In genomic region chr1:107787299-107787698, GRCh38 we compare ENCODE assay signal across 11 cellular contexts.
DNase-seq lines count a peak whose midpoint lies in the region; ATAC-seq and TF ChIP-seq lines count a peak whose summit lies in the region.
"Had no signal": no experiment of that assay in that cellular context is flagged by ENCODE, and none has a peak within 500 bp of the region (broad histone marks: within the 10 kb centered on the region; RNA-seq: fewer than 3 reads in every experiment).

No MANE protein-coding gene starts in this region.

- no peaks in the 10 kb centered on the region for H3K9me3 Mint-ChIP-seq in naive B cell

- H3K36me3 Mint-ChIP-seq in naive B cell, result no peaks in the 10 kb centered on the region

- H3K27me3 ChIP-seq in WERI-Rb-1 (ENCODE audit: insufficient read depth, low read depth, severe bottlenecking), result no peaks in the 10 kb centered on the region

- TF ChIP-seq CTCF in WERI-Rb-1 (IDR thresholded peaks at IDR 0.05; ENCODE audit: low read depth, low read length), result peak; percentile 62

- no peak overlapping the region for H3K27ac ChIP-seq in WERI-Rb-1
- H3K27ac ChIP-seq: psoas muscle had no signal

- no peaks in the 10 kb centered on the region for H3K9me3 ChIP-seq in WERI-Rb-1 (ENCODE audit: severe bottlenecking)
- H3K9me3 ChIP-seq: psoas muscle had no signal

- H3K4me3 Mint-ChIP-seq in naive B cell, result peak overlapping the region; percentile 37 to 86 (median 82)

- CTCF ChIA-PET in HEK293T (lab: Yijun Ruan, JAX), result interaction anchor here (1.5 kb wide), 1 partner anchor 8 kb away, joined by 3 read pairs; no protein-coding TSS in a partner anchor

- peak; percentile 34 to 41 for ATAC-seq in naive B cell (ENCODE audit: low read depth in 2 of 2)
- ATAC-seq: psoas muscle had no signal

- POLR2A ChIA-PET in HEK293T (lab: Yijun Ruan, JAX), result no interaction called here

- no peaks in the 10 kb centered on the region for H3K36me3 ChIP-seq in WERI-Rb-1

- peak overlapping the region; percentile 77 to 95 (median 94) for H3K27ac Mint-ChIP-seq in naive B cell

- DNase-seq in NCI-H1092 treated with DMSO at 0.1 percent for 48 hours (lab: John Stamatoyannopoulos, UW) (peak; percentile 53), NCI-H1092 (lab: John Stamatoyannopoulos, UW) (no peak), KBM-7 (peak; percentile 57), WERI-Rb-1 (peak; percentile 35), naive B cell (peak; percentile 24), MV-4-11 (lab: John Stamatoyannopoulos, UW) (no peak), NCI-H2081 treated with DMSO at 0.1 percent for 48 hours (lab: John Stamatoyannopoulos, UW) (no peak), HEK293T (ENCODE audit: extremely low spot score) (no peak)
- DNase-seq: NCI-H1436 treated with DMSO at 0.1 percent for 48 hours, psoas muscle, substantia nigra had no signal

- no peak overlapping the region for H3K4me3 ChIP-seq in WERI-Rb-1 (ENCODE audit: low read depth, low read length)
- H3K4me3 ChIP-seq: psoas muscle had no signal

- no peaks in the 10 kb centered on the region for H3K27me3 Mint-ChIP-seq in naive B cell

- in situ Hi-C loops in KBM-7 (cut with MboI; ENCODE audit: low pct_unique_long_range_greater_than_20kb, low sequenced_read_pairs), result loop anchor here (10.0 kb wide), 1 partner anchor 338 kb away; no protein-coding TSS in a partner anchor

- H3K4me1 Mint-ChIP-seq in naive B cell, result peaks cover 76 to 91% (median 83%) of the 10 kb centered on the region in 3 donors

TF ChIP-seq in HEK293T, 16 proteins besides CTCF, POLR2A, EP300 and RAD21:
- TF ChIP-seq SP1 (IDR thresholded peaks at IDR 0.05) (no peak), LEF1 (IDR thresholded peaks at IDR 0.05; ENCODE audit: borderline replicate concordance) (no peak), HDGF (IDR thresholded peaks at IDR 0.05; ENCODE audit: borderline replicate concordance) (no peak), BHLHE40 (IDR thresholded peaks at IDR 0.05; ENCODE audit: borderline replicate concordance) (no peak), ARNT (IDR thresholded peaks at IDR 0.05) (no peak), FOXM1 (IDR thresholded peaks at IDR 0.05; ENCODE audit: borderline replicate concordance) (no peak)

Comparison
In these comparisons a context has a peak if more than half of its experiments do, and no peak if none do; other contexts are left out.
1. DNase-seq: peak in NCI-H1092 treated with DMSO at 0.1 percent for 48 hours (single experiment), KBM-7 (single experiment), WERI-Rb-1 (single experiment) and naive B cell (single experiment); none in NCI-H1092 (single experiment), MV-4-11 (single experiment), NCI-H2081 treated with DMSO at 0.1 percent for 48 hours (single experiment) and HEK293T (single experiment).